Comparison of ENCODE assay signal across 31 cellular contexts in the genomic region with DNA sequence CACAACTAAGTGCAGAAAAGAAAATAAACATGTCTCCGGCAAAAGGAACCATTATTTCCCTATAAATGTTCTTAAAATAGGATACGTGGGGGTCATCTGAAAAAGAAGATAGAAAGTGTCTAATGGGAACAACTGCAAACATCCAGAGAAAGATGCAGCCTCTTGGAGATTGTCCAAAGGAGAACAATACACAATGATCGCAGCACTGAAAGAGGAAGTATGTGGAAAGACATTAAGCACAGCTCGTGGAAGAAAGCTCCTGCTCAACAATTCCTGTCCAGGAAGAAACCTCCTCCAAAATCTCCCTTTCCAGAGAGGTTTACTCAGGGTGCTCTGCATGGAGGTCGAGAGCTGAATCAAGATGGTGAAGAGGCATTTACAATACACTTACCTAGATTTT. TPM values are rescaled to one million over a fixed set of nuclear protein-coding genes. Genes with fewer than 3 reads are reported as not detected.
DNase-seq lines count a peak whose midpoint lies in the region; ATAC-seq and TF ChIP-seq lines count a peak whose summit lies in the region.
"Had no signal": no experiment of that assay in that cellular context is flagged by ENCODE, and none has a peak within 500 bp of the region (broad histone marks: within the 10 kb centered on the region; RNA-seq: fewer than 3 reads in every experiment).

No MANE protein-coding gene starts in this region.

- DNase-seq in SK-N-SH (no peak), OCI-M2 (lab: John Stamatoyannopoulos, UW; ENCODE audit: unreplicated experiment) (peak; percentile 4), esophagus muscularis mucosa (ENCODE audit: extremely low spot score) (peak; percentile 21), testis (peak; percentile 57), cardiac septum (ENCODE audit: low spot score) (no peak)
- DNase-seq in effector memory CD8-positive, alpha-beta T cell = no peak
- DNase-seq: activated CD8-positive, alpha-beta T cell treated with anti-CD3 and anti-CD28 coated beads for 36 hours; activated gamma-delta T cell treated with Interleukin-2 at 50 U/mL for 16 hours; activated T-cell treated with anti-CD3 and anti-CD28 coated beads for 4 hours; adrenal gland; brain microvascular endothelial cell; EL; natural killer cell; NCI-H1048; NCI-H1930; NCI-H82; right cardiac atrium; stimulated activated naive CD8-positive, alpha-beta T cell treated with anti-CD3 and anti-CD28 coated beads, Interleukin-15, amount 100 ng/mL, for 72 hours; T-helper 9 cell; transverse colon had no signal

- no peak for TF ChIP-seq RAD21 in SK-N-SH (IDR thresholded peaks at IDR 0.05; ENCODE audit: low read length)

- H3K27me3 Mint-ChIP-seq in effector memory CD8-positive, alpha-beta T cell = peaks cover 50 to 68% of the 10 kb centered on the region in 2 donors

- TF ChIP-seq EP300 in SK-N-SH (IDR thresholded peaks at IDR 0.05; ENCODE audit: borderline replicate concordance in 1 of 2, low read depth in 1 of 2, low read length in 1 of 2) (no peak), esophagus muscularis mucosa (IDR thresholded peaks at IDR 0.05) (no peak)

- no peaks in the 10 kb centered on the region for H3K36me3 ChIP-seq in SK-N-SH (replicated peaks in 1 of 2; ENCODE audit: control insufficient read depth in 1 of 2, insufficient read depth in 2 of 2, low read length in 1 of 2)
- H3K36me3 ChIP-seq in esophagus muscularis mucosa = no peaks in the 10 kb centered on the region
- no peaks in the 10 kb centered on the region for H3K36me3 ChIP-seq in testis (ENCODE audit: low read depth, missing control alignments)
- H3K36me3 ChIP-seq: adrenal gland, brain microvascular endothelial cell, transverse colon had no signal

- H3K9me3 Mint-ChIP-seq in effector memory CD8-positive, alpha-beta T cell = no peaks in the 10 kb centered on the region
- H3K9me3 Mint-ChIP-seq: activated CD8-positive, alpha-beta T cell treated with anti-CD3 and anti-CD28 coated beads for 36 hours; IgD-negative memory B cell; natural killer cell; stimulated activated naive CD8-positive, alpha-beta T cell treated with anti-CD3 and anti-CD28 coated beads, Interleukin-15, amount 100 ng/mL, for 72 hours had no signal

- TF ChIP-seq POLR2A in esophagus muscularis mucosa (IDR thresholded peaks at IDR 0.05; ENCODE audit: low read depth) = no peak
- no peak for TF ChIP-seq POLR2A in testis (IDR thresholded peaks at IDR 0.05)

- H3K4me3 Mint-ChIP-seq in effector memory CD8-positive, alpha-beta T cell = no peak overlapping the region
- H3K4me3 Mint-ChIP-seq: activated CD8-positive, alpha-beta T cell treated with anti-CD3 and anti-CD28 coated beads for 36 hours; mesothelial cell of epicardium; natural killer cell; stimulated activated naive CD8-positive, alpha-beta T cell treated with anti-CD3 and anti-CD28 coated beads, Interleukin-15, amount 100 ng/mL, for 72 hours had no signal

- no peaks in the 10 kb centered on the region for H3F3A ChIP-seq in SK-N-SH (replicated peaks; ENCODE audit: insufficient read depth)

- H4K20me1 ChIP-seq in SK-N-SH (ENCODE audit: insufficient read depth) = no peaks in the 10 kb centered on the region

- no peak for ATAC-seq in SK-N-SH treated with all-trans-retinoic acid at 6 μM for 48 hours
- ATAC-seq in HG02885 (IDR thresholded peaks at IDR 0.05; ENCODE audit: poor library complexity, unreplicated experiment) = no peak
- ATAC-seq in effector memory CD8-positive, alpha-beta T cell (replicated peaks) = no peak
- ATAC-seq: activated CD4-positive, CD25-positive, alpha-beta regulatory T cell treated with anti-CD3 and anti-CD28 coated beads, Interleukin-2, amount 50 U/mL, for 24 hours; activated CD8-positive, alpha-beta T cell treated with anti-CD3 and anti-CD28 coated beads for 36 hours; left lobe of liver; natural killer cell; Panc1; right cardiac atrium; stimulated activated naive CD8-positive, alpha-beta T cell treated with anti-CD3 and anti-CD28 coated beads, Interleukin-15, amount 100 ng/mL, for 72 hours had no signal

- TF ChIP-seq CTCF in SK-N-SH (IDR thresholded peaks at IDR 0.05) = no peak
- no peak for TF ChIP-seq CTCF in esophagus muscularis mucosa (IDR thresholded peaks at IDR 0.05)
- no peak for TF ChIP-seq CTCF in testis (IDR thresholded peaks at IDR 0.05)

- no peaks in the 10 kb centered on the region for H3K36me3 Mint-ChIP-seq in effector memory CD8-positive, alpha-beta T cell (ENCODE audit: insufficient read depth)
- H3K36me3 Mint-ChIP-seq: mesothelial cell of epicardium, natural killer cell had no signal

- intact Hi-C loops in esophagus muscularis mucosa (cut with DNase I) = no loop called here
- intact Hi-C loops in testis (cut with DNase I; ENCODE audit: low total_unique reads) = no loop called here
- intact Hi-C loops in cardiac septum (cut with DNase I) = no loop called here

- H3K9ac ChIP-seq in SK-N-SH = no peak overlapping the region

- 5% methylated on average over 5 of the region's 5 CpGs for WGBS in SK-N-SH (ENCODE audit: low lambda C conversion rate)
- WGBS in esophagus muscularis mucosa = 20% methylated on average over 5 of the region's 5 CpGs
- WGBS in testis, 2 donors = 14 to 23% methylated on average over 5 of the region's 5 CpGs

- H3K4me1 Mint-ChIP-seq in effector memory CD8-positive, alpha-beta T cell (ENCODE audit: low read depth in 2 of 2) = peaks cover 0 to 3% of the 10 kb centered on the region in 2 donors
- H3K4me1 Mint-ChIP-seq: IgD-negative memory B cell, mesothelial cell of epicardium, natural killer cell had no signal

- no peaks in the 10 kb centered on the region; the same call in 1 of the 2 replicates for H3K27me3 ChIP-seq in SK-N-SH (ENCODE audit: insufficient read depth)
- no peaks in the 10 kb centered on the region for H3K27me3 ChIP-seq in esophagus muscularis mucosa
- no peaks in the 10 kb centered on the region for H3K27me3 ChIP-seq in testis
- H3K27me3 ChIP-seq: adrenal gland, brain microvascular endothelial cell, transverse colon had no signal

- CTCF ChIA-PET in SK-N-SH (lab: Yijun Ruan, JAX) = no interaction called here

- no peak overlapping the region for H3K27ac Mint-ChIP-seq in effector memory CD8-positive, alpha-beta T cell
- H3K27ac Mint-ChIP-seq: activated CD8-positive, alpha-beta T cell treated with anti-CD3 and anti-CD28 coated beads for 36 hours; IgD-negative memory B cell; mesothelial cell of epicardium; natural killer cell had no signal

- 0 out of 2 replicates have a peak overlapping the region, but pooled peaks have one; percentile 22 for H2AFZ ChIP-seq in SK-N-SH (ENCODE audit: low read depth)

- no peak overlapping the region for H3K4me2 ChIP-seq in SK-N-SH

- H3K9me3 ChIP-seq in SK-N-SH (no peaks in the 10 kb centered on the region), esophagus muscularis mucosa (no peaks in the 10 kb centered on the region), testis (no peaks in the 10 kb centered on the region)
- H3K9me3 ChIP-seq: adrenal gland, transverse colon had no signal

- POLR2A ChIA-PET in SK-N-SH (lab: Yijun Ruan, JAX) = no interaction called here

- H3K4me1 ChIP-seq in SK-N-SH (ENCODE audit: control insufficient read depth in 1 of 2, insufficient read depth in 2 of 2, low read depth in 1 of 2, low read length in 1 of 2) = no peaks in the 10 kb centered on the region
- no peaks in the 10 kb centered on the region for H3K4me1 ChIP-seq in esophagus muscularis mucosa
- peaks cover 3% of the 10 kb centered on the region for H3K4me1 ChIP-seq in testis
- H3K4me1 ChIP-seq: adrenal gland, transverse colon had no signal

- no peaks in the 10 kb centered on the region for H3K79me2 ChIP-seq in SK-N-SH (ENCODE audit: insufficient read depth)

- H3K9me2 ChIP-seq in SK-N-SH = no peaks in the 10 kb centered on the region

- H3K27ac ChIP-seq in SK-N-SH (ENCODE audit: low read depth in 2 of 2, low read length in 1 of 2) (no peak overlapping the region), esophagus muscularis mucosa (replicated peaks in 1 of 4) (no peak overlapping the region), testis (peak overlapping the region; percentile 69 to 72)
- H3K27ac ChIP-seq: adrenal gland, brain microvascular endothelial cell, C4-2B, coronary artery, transverse colon had no signal

- H3K4me3 ChIP-seq in SK-N-SH (ENCODE audit: low read depth in 2 of 2, low read length in 1 of 2) (no peak overlapping the region), esophagus muscularis mucosa (no peak overlapping the region), testis (no peak overlapping the region)
- H3K4me3 ChIP-seq: adrenal gland, coronary artery, transverse colon had no signal

TF ChIP-seq in SK-N-SH, 30 proteins besides CTCF, POLR2A, EP300 and RAD21 (continues in another document):
- TF ChIP-seq MXI1 (IDR thresholded peaks at IDR 0.05; ENCODE audit: low read depth, low read length) (no peak), EZH2phosphoT487 (IDR thresholded peaks at IDR 0.05; ENCODE audit: borderline replicate concordance, low read depth) (no peak)

TF ChIP-seq in SK-N-SH treated with all-trans-retinoic acid at 6 μM for 48 hours, 23 proteins besides CTCF, POLR2A, EP300 and RAD21 (continues in another document):
- TF ChIP-seq, protein P1, sequence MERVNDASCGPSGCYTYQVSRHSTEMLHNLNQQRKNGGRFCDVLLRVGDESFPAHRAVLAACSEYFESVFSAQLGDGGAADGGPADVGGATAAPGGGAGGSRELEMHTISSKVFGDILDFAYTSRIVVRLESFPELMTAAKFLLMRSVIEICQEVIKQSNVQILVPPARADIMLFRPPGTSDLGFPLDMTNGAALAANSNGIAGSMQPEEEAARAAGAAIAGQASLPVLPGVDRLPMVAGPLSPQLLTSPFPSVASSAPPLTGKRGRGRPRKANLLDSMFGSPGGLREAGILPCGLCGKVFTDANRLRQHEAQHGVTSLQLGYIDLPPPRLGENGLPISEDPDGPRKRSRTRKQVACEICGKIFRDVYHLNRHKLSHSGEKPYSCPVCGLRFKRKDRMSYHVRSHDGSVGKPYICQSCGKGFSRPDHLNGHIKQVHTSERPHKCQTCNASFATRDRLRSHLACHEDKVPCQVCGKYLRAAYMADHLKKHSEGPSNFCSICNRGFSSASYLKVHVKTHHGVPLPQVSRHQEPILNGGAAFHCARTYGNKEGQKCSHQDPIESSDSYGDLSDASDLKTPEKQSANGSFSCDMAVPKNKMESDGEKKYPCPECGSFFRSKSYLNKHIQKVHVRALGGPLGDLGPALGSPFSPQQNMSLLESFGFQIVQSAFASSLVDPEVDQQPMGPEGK (CRISPR knock-in tag; IDR thresholded peaks at IDR 0.05; ENCODE audit: borderline replicate concordance) = no peak
- no peak for TF ChIP-seq ZNF565 (CRISPR knock-in tag; conservative IDR thresholded peaks at IDR 0.05; ENCODE audit: low read depth)
- no peak for TF ChIP-seq ISL1 (CRISPR knock-in tag; IDR thresholded peaks at IDR 0.05)

RNA-seq across cellular contexts. Expression of a gene that starts 2.5 kb away (rescaled TPM):
- not detected in 2 replicates for polyA plus RNA-seq in SK-N-SH (2012; rRNA removed)
- polyA plus RNA-seq in SK-N-SH (2012; cell fraction: cytosol; rRNA removed) = not detected in 2 replicates
- not detected in 2 replicates for polyA plus RNA-seq in SK-N-SH (2012; cell fraction: nucleus; rRNA removed)
- total RNA-seq in esophagus muscularis mucosa = not detected
- total RNA-seq in testis = 1 to 10 TPM; 3.8 to 5.2 TPM
- polyA plus RNA-seq in testis (ENCODE audit: insufficient read depth, low read depth, low replicate concordance) = 4.7 TPM
- not detected for total RNA-seq in cardiac septum
- total RNA-seq: activated CD8-positive, alpha-beta T cell treated with anti-CD3 and anti-CD28 coated beads for 36 hours; adrenal gland; H4; left lobe of liver; mesothelial cell of epicardium; natural killer cell; osteocyte; right cardiac atrium; transverse colon had no signal
- polyA plus RNA-seq: adrenal gland, IgD-negative memory B cell, right cardiac atrium had no signal

RNA-seq across cellular contexts. Expression of a gene that starts 46.9 kb away (rescaled TPM):
- not detected in 2 replicates for polyA plus RNA-seq in SK-N-SH (2012; rRNA removed)
- polyA plus RNA-seq in SK-N-SH (2012; cell fraction: cytosol; rRNA removed) = not detected in 2 replicates
- polyA plus RNA-seq in SK-N-SH (2012; cell fraction: nucleus; rRNA removed) = not detected in 2 replicates
- under 1 TPM in 1 of 4 donors, not detected in 3; 0.32 TPM for total RNA-seq in esophagus muscularis mucosa
- total RNA-seq in testis = not detected
- not detected for polyA plus RNA-seq in testis (ENCODE audit: insufficient read depth, low read depth, low replicate concordance)
- total RNA-seq in cardiac septum = not detected
- total RNA-seq: activated CD8-positive, alpha-beta T cell treated with anti-CD3 and anti-CD28 coated beads for 36 hours; adrenal gland; H4; left lobe of liver; mesothelial cell of epicardium; natural killer cell; osteocyte; right cardiac atrium; transverse colon had no signal
- polyA plus RNA-seq: adrenal gland, IgD-negative memory B cell, right cardiac atrium had no signal

Comparison
In these comparisons a context has a peak if more than half of its experiments do, and no peak if none do; other contexts are left out.
1. DNase-seq: peak in OCI-M2 (single experiment), esophagus muscularis mucosa (single experiment) and testis (single experiment); none in SK-N-SH (single experiment), effector memory CD8-positive, alpha-beta T cell (0 of 3) and cardiac septum (single experiment).
2. H3K27ac ChIP-seq: peak in testis (2 of 2); none in SK-N-SH (0 of 2) and esophagus muscularis mucosa (0 of 4).